Comparison of ENCODE assay signal across 8 cellular contexts in the genomic region with DNA sequence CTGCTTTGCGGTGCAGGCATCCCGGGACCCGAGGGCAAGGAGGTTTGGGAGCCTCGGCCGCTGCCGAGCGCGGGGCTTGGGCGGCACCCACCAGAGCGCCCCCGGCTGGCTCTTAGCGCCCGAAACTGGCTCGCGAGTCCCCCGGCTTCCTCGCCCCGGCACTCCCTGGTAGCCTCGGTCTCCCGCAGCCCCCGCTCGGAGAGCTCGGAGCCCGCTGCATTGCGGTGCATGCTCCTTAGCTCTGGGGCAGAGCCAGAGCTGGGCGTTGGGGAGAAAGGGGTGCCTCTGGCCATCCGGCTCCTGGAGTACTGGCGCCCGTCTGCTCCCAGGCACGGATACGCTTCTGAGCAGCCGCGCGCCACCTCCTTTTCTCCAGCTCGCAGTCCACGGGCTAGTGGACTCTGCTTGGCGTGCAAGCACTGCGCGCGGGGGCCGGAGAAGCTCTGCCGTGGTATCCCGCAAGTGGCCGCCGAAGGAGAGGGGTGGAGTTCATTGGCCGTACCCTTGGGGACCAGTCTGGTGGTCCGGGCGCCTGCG. TPM values are rescaled to one million over a fixed set of nuclear protein-coding genes. Genes with fewer than 3 reads are reported as not detected.
DNase-seq lines count a peak whose midpoint lies in the region; ATAC-seq, FAIRE-seq and TF ChIP-seq lines count a peak whose summit lies in the region.

No MANE protein-coding gene starts in this region.

- H3K27me3 Mint-ChIP-seq in activated naive CD4-positive, alpha-beta T cell treated with anti-CD3 and anti-CD28 coated beads, Interleukin-2, amount 50 U/mL, for 24 hours: peaks cover 20% of the 10 kb centered on the region

- TF ChIP-seq CTCF in cardiac fibroblast (IDR thresholded peaks at IDR 0.05; ENCODE audit: low read depth, low read length) (no peak), left lung (IDR thresholded peaks at IDR 0.05) (no peak)

- ATAC-seq in left lung (peak; percentile 14), GM18517 (IDR thresholded peaks at IDR 0.05; ENCODE audit: unreplicated experiment) (no peak)

- no peak for FAIRE-seq in urothelium cell line (lab: Jason Lieb, UNC)

- no peaks in the 10 kb centered on the region for H3K9me3 ChIP-seq in left lung

- no peak overlapping the region for H3K27ac ChIP-seq in left lung

- H3K36me3 Mint-ChIP-seq in activated naive CD4-positive, alpha-beta T cell treated with anti-CD3 and anti-CD28 coated beads, Interleukin-2, amount 50 U/mL, for 24 hours: no peaks in the 10 kb centered on the region

- H3K27me3 ChIP-seq in left lung: peaks cover 27 to 71% of the 10 kb centered on the region in 2 donors

- H3K4me1 ChIP-seq in left lung: peaks cover 14 to 27% of the 10 kb centered on the region in 2 donors

- H3K4me3 Mint-ChIP-seq in activated naive CD4-positive, alpha-beta T cell treated with anti-CD3 and anti-CD28 coated beads, Interleukin-2, amount 50 U/mL, for 24 hours: peak overlapping the region; percentile 77

- no peaks in the 10 kb centered on the region for H3K9me3 Mint-ChIP-seq in activated naive CD4-positive, alpha-beta T cell treated with anti-CD3 and anti-CD28 coated beads, Interleukin-2, amount 50 U/mL, for 24 hours

- intact Hi-C loops in left lung (cut with DNase I): no loop called here

- no peak overlapping the region for H3K27ac Mint-ChIP-seq in activated naive CD4-positive, alpha-beta T cell treated with anti-CD3 and anti-CD28 coated beads, Interleukin-2, amount 50 U/mL, for 24 hours

- no peaks in the 10 kb centered on the region for H3K36me3 ChIP-seq in left lung

- DNase-seq in activated naive CD4-positive, alpha-beta T cell treated with anti-CD3 and anti-CD28 coated beads, Interleukin-2, amount 50 U/mL, for 16 hours: no peak
- peak; percentile 5 for DNase-seq in HS-5 (ENCODE audit: low read depth)
- DNase-seq in cardiac fibroblast (ENCODE audit: low read depth in 2 of 2): peak; percentile 22 to 40
- no peak for DNase-seq in left lung
- DNase-seq in urothelium cell line (ENCODE audit: low spot score): peak; percentile 20
- DNase-seq in SIG-M5 (lab: John Stamatoyannopoulos, UW): no peak

- H3K4me3 ChIP-seq in cardiac fibroblast (replicated peaks in 1 of 2; ENCODE audit: low read depth in 2 of 2, low read length in 2 of 2): peak overlapping the region; percentile 40 to 51
- H3K4me3 ChIP-seq in left lung: peak overlapping the region; percentile 29 to 40

- H3K4me1 Mint-ChIP-seq in activated naive CD4-positive, alpha-beta T cell treated with anti-CD3 and anti-CD28 coated beads, Interleukin-2, amount 50 U/mL, for 24 hours: peaks cover 13% of the 10 kb centered on the region

RNA-seq across cellular contexts. Expression of gene EPHB1, which starts 0.8 kb away (rescaled TPM):
- 1 to 10 TPM; 1.1 to 4.3 TPM for total RNA-seq in left lung

Comparison
In these comparisons a context has a peak if more than half of its experiments do, and no peak if none do; other contexts are left out.
1. DNase-seq: peak in HS-5 (single experiment), cardiac fibroblast (2 of 2) and urothelium cell line (single experiment); none in activated naive CD4-positive, alpha-beta T cell treated with anti-CD3 and anti-CD28 coated beads, Interleukin-2, amount 50 U/mL, for 16 hours (single experiment), left lung (0 of 2) and SIG-M5 (single experiment).